ENCODE assay signal across 16 cellular contexts in genomic region chr2:85913854-85914524, GRCh38. TPM values are rescaled to one million over a fixed set of nuclear protein-coding genes. Genes with fewer than 3 reads are reported as not detected.
DNase-seq lines count a peak whose midpoint lies in the region; ATAC-seq and TF ChIP-seq lines count a peak whose summit lies in the region.
"Had no signal": no experiment of that assay in that cellular context is flagged by ENCODE, and none has a peak within 500 bp of the region (broad histone marks: within the 10 kb centered on the region; RNA-seq: fewer than 3 reads in every experiment).

No MANE protein-coding gene starts in this region.

- H3K36me3 ChIP-seq in HEK293 (ENCODE audit: control insufficient read depth in 2 of 2, insufficient read depth in 1 of 2, low read length in 2 of 2) (no peaks in the 10 kb centered on the region), brain microvascular endothelial cell (replicated peaks) (no peaks in the 10 kb centered on the region), heart right ventricle (no peaks in the 10 kb centered on the region)
- H3K36me3 ChIP-seq: cardiac muscle cell had no signal

- intact Hi-C loops in heart right ventricle (cut with DNase I), result no loop called here

- DNase-seq in brain microvascular endothelial cell, result peak; percentile 57
- no peak for DNase-seq in heart right ventricle
- no peak for DNase-seq in stimulated activated effector memory CD8-positive, alpha-beta T cell treated with anti-CD3 and anti-CD28 coated beads, Interleukin-12 subunit alpha, Interleukin-12 subunit beta, amount 100 ng/mL, for 72 hours (ENCODE audit: low spot score in 2 of 2)
- no peak for DNase-seq in activated naive CD4-positive, alpha-beta T cell (lab: John Stamatoyannopoulos, UW)
- no peak for DNase-seq in NCI-H1436 treated with DMSO at 0.1 percent for 48 hours (lab: John Stamatoyannopoulos, UW)
- DNase-seq in NCI-H128 (lab: John Stamatoyannopoulos, UW; ENCODE audit: unreplicated experiment), result no peak
- DNase-seq: activated CD4-positive, alpha-beta T cell treated with anti-CD3 and anti-CD28 coated beads, Interleukin-2, amount 50 U/mL, for 48 hours; CD4-positive, alpha-beta memory T cell; GDM1; NCI-H2227 treated with DMSO at 0.1 percent for 48 hours had no signal

- H3K27ac ChIP-seq in HEK293 (ENCODE audit: extremely low read depth, low read depth, low read length) (no peak overlapping the region), brain microvascular endothelial cell (no peak overlapping the region), heart right ventricle (peak overlapping the region in 1 of 10 donors; percentile 48)
- H3K27ac ChIP-seq: cardiac muscle cell had no signal

- no peak overlapping the region for H3K4me3 Mint-ChIP-seq in stimulated activated effector memory CD8-positive, alpha-beta T cell treated with anti-CD3 and anti-CD28 coated beads, Interleukin-12 subunit alpha, Interleukin-12 subunit beta, amount 100 ng/mL, for 72 hours
- H3K4me3 Mint-ChIP-seq: CD4-positive, alpha-beta memory T cell had no signal

- no peak overlapping the region for H3K4me3 ChIP-seq in HEK293 (ENCODE audit: low read depth, low read length)
- H3K4me3 ChIP-seq in brain microvascular endothelial cell (ENCODE audit: low read depth, low read length), result no peak overlapping the region
- H3K4me3 ChIP-seq in heart right ventricle, result no peak overlapping the region
- H3K4me3 ChIP-seq: cardiac muscle cell had no signal

- peaks cover 6% of the 10 kb centered on the region for H3K4me1 Mint-ChIP-seq in stimulated activated effector memory CD8-positive, alpha-beta T cell treated with anti-CD3 and anti-CD28 coated beads, Interleukin-12 subunit alpha, Interleukin-12 subunit beta, amount 100 ng/mL, for 72 hours
- H3K4me1 Mint-ChIP-seq: CD4-positive, alpha-beta memory T cell had no signal

- in situ Hi-C loops in brain microvascular endothelial cell (cut with HindIII; ENCODE audit: low pct_ligation_motif_present, low sequenced_read_pairs), result no loop called here

- no peaks in the 10 kb centered on the region for H3K9me3 Mint-ChIP-seq in stimulated activated effector memory CD8-positive, alpha-beta T cell treated with anti-CD3 and anti-CD28 coated beads, Interleukin-12 subunit alpha, Interleukin-12 subunit beta, amount 100 ng/mL, for 72 hours
- H3K9me3 Mint-ChIP-seq: activated T-helper 2 cell treated with anti-CD3 and anti-CD28 coated beads, Interferon-gamma antibody, Interleukin-2, Interleukin-4, amounts not matched to agents 10 μg/mL and 5 μg/mL and 100 μg/mL, durations not matched to agents 14 hours and 24 hours and 36 hours; CD4-positive, alpha-beta memory T cell had no signal

- TF ChIP-seq CTCF in HEK293 (tag by site-specific recombination; IDR thresholded peaks at IDR 0.05) (no peak), brain microvascular endothelial cell (IDR thresholded peaks at IDR 0.05; ENCODE audit: low read depth, low read length, missing control alignments) (no peak), heart right ventricle (IDR thresholded peaks at IDR 0.05) (no peak)

- H3K27ac Mint-ChIP-seq in stimulated activated effector memory CD8-positive, alpha-beta T cell treated with anti-CD3 and anti-CD28 coated beads, Interleukin-12 subunit alpha, Interleukin-12 subunit beta, amount 100 ng/mL, for 72 hours, result no peak overlapping the region
- H3K27ac Mint-ChIP-seq: activated T-helper 2 cell treated with anti-CD3 and anti-CD28 coated beads, Interferon-gamma antibody, Interleukin-2, Interleukin-4, amounts not matched to agents 10 μg/mL and 5 μg/mL and 100 μg/mL, durations not matched to agents 14 hours and 24 hours and 36 hours; CD4-positive, alpha-beta memory T cell had no signal

- peak in 5 of 8 donors; percentile 37 to 86 (median 67) for ATAC-seq in heart right ventricle
- ATAC-seq in stimulated activated effector memory CD8-positive, alpha-beta T cell treated with anti-CD3 and anti-CD28 coated beads, Interleukin-12 subunit alpha, Interleukin-12 subunit beta, amount 100 ng/mL, for 72 hours, result peak; percentile 37
- ATAC-seq in GM18519 (IDR thresholded peaks at IDR 0.05; ENCODE audit: low FRiP score, unreplicated experiment), result no peak
- ATAC-seq: HCT116, Panc1 had no signal

- 97 to 100% methylated on average over 2 of the region's 2 CpGs for WGBS in heart right ventricle, 2 donors

- POLR2A ChIA-PET in HEK293 (lab: Yijun Ruan, JAX), result no interaction called here

- H3K27me3 ChIP-seq in brain microvascular endothelial cell (replicated peaks) (no peaks in the 10 kb centered on the region), heart right ventricle (peaks cover 0 to 13% (median 0%) of the 10 kb centered on the region in 7 donors)
- H3K27me3 ChIP-seq: cardiac muscle cell had no signal

- H3K4me1 ChIP-seq in HEK293 (ENCODE audit: control insufficient read depth, insufficient read depth, low read length) (no peaks in the 10 kb centered on the region), heart right ventricle (peaks cover 0 to 9% (median 3%) of the 10 kb centered on the region in 9 donors)

- CTCF ChIA-PET in HEK293 (lab: Yijun Ruan, JAX), result interaction anchor here (2.8 kb wide), 1 partner anchor 25 kb away, joined by 11 read pairs; the partner anchor contains the start of gene ST3GAL5

- no peaks in the 10 kb centered on the region for H3K36me3 Mint-ChIP-seq in stimulated activated effector memory CD8-positive, alpha-beta T cell treated with anti-CD3 and anti-CD28 coated beads, Interleukin-12 subunit alpha, Interleukin-12 subunit beta, amount 100 ng/mL, for 72 hours
- H3K36me3 Mint-ChIP-seq: CD4-positive, alpha-beta memory T cell had no signal

- H3K9me3 ChIP-seq in HEK293 (ENCODE audit: control insufficient read depth, insufficient read depth, low read depth, low read length), result no peaks in the 10 kb centered on the region
- H3K9me3 ChIP-seq in heart right ventricle, result no peaks in the 10 kb centered on the region

TF ChIP-seq in HEK293, 187 proteins besides CTCF, POLR2A, EP300 and RAD21:
- TF ChIP-seq ATF2 (tag by site-specific recombination; IDR thresholded peaks at IDR 0.05; ENCODE audit: low read depth), result peak; percentile 81
- peak; percentile 66; the same call in 1 of the 2 replicates for TF ChIP-seq ZBTB21 (tag by site-specific recombination; IDR thresholded peaks at IDR 0.05)
- TF ChIP-seq TCF7L2 (IDR thresholded peaks at IDR 0.05; ENCODE audit: borderline replicate concordance, low read depth, low read length), result no peak
- TF ChIP-seq ZNF629 (tag by site-specific recombination; IDR thresholded peaks at IDR 0.05), result peak; percentile 67

RNA-seq across cellular contexts. Expression of gene ST3GAL5, which starts 25.2 kb away (rescaled TPM):
- total RNA-seq in heart right ventricle, result 10 to 100 TPM in 1 of 10 donors, 1 to 10 TPM in 9; 2.0 to 11.8 (median 3.8) TPM
- polyA plus RNA-seq in heart right ventricle, result 10 to 100 TPM in 1 of 2 donors, 1 to 10 TPM in 1; 3.3 to 11.1 TPM
